Comparison of ENCODE assay signal across 24 cellular contexts in the genomic region with DNA sequence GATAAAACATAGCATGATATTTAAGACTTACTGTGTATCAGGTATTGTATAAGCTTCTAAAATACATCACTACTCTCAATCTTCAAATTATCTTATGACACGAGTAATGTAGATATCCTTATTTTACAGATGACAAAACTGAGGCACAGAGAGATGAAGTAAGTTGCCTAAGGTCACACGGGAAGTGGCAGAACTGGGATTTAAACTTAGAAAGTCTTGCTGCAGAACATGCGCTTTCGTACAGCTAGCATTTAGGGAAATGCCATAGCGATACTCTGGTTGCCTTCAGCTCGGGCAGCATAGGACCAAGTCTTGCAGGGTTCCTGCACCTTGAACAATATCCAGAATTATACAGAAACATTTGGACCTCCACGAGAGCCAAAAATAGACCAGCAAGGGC.
"Had no signal": no experiment of that assay in that cellular context is flagged by ENCODE, and none has a peak within 500 bp of the region (broad histone marks: within the 10 kb centered on the region; RNA-seq: fewer than 3 reads in every experiment).

No MANE protein-coding gene starts in this region.

- H3K4me3 ChIP-seq: adrenal gland, ascending aorta, breast epithelium, cardiac muscle cell had no signal

- ATAC-seq: activated CD4-positive, alpha-beta T cell treated with anti-CD3 and anti-CD28 coated beads for 36 hours; activated CD8-positive, alpha-beta memory T cell treated with anti-CD3 and anti-CD28 coated beads, Interleukin-2, amount 10 ng/mL, durations not matched to agents 7 days and 5 days; activated CD8-positive, alpha-beta T cell treated with anti-CD3 and anti-CD28 coated beads, Interleukin-2, amount 10 ng/mL, durations not matched to agents 7 days and 5 days; activated naive CD8-positive, alpha-beta T cell treated with anti-CD3 and anti-CD28 coated beads, Interleukin-2, amount 50 U/mL, for 24 hours had no signal

- H3K27me3 ChIP-seq: adrenal gland, ascending aorta, breast epithelium, cardiac muscle cell had no signal

- H3K27ac ChIP-seq: adrenal gland, ascending aorta, breast epithelium, cardiac muscle cell, epithelial cell of prostate had no signal

- DNase-seq: activated CD4-positive, alpha-beta memory T cell treated with anti-CD3 and anti-CD28 coated beads for 36 hours; activated CD4-positive, alpha-beta T cell treated with anti-CD3 and anti-CD28 coated beads for 36 hours; activated CD4-positive, alpha-beta T cell treated with anti-CD3 and anti-CD28 coated beads, Interleukin-2, amount 10 ng/mL, durations not matched to agents 24 days and 14 days; activated CD4-positive, CD25-positive, alpha-beta regulatory T cell; activated CD4-positive, CD25-positive, alpha-beta regulatory T cell treated with anti-CD3 and anti-CD28 coated beads, Interleukin-2, amount 50 U/mL, for 72 hours; activated CD8-positive, alpha-beta memory T cell treated with anti-CD3 and anti-CD28 coated beads, Interleukin-2, amount 10 ng/mL, durations not matched to agents 7 days and 5 days; activated CD8-positive, alpha-beta memory T cell treated with anti-CD3 and anti-CD28 coated beads, Interleukin-2, amount 50 U/mL, for 4 hours; activated CD8-positive, alpha-beta T cell treated with anti-CD3 and anti-CD28 coated beads, Interleukin-2, amount 10 ng/mL, durations not matched to agents 7 days and 5 days; activated effector memory CD4-positive, alpha-beta T cell treated with anti-CD3 and anti-CD28 coated beads, Interleukin-2, amount 50 U/mL, for 16 hours; activated naive CD4-positive, alpha-beta T cell treated with anti-CD3 and anti-CD28 coated beads for 36 hours; activated naive CD8-positive, alpha-beta T cell treated with anti-CD3 and anti-CD28 coated beads for 36 hours; activated naive CD8-positive, alpha-beta T cell treated with anti-CD3 and anti-CD28 coated beads, Interleukin-2, amount 50 U/mL, for 24 hours; activated T-cell treated with anti-CD3 and anti-CD28 coated beads, Interleukin-2, amount 50 U/mL, for 1 hour; activated T-cell treated with anti-CD3 and anti-CD28 coated beads, Interleukin-2, amount 50 U/mL, for 48 hours; adrenal gland; cortex of kidney; dermis blood vessel endothelial cell; effector CD8-positive, alpha-beta T cell; foreskin fibroblast; T-helper 2 cell had no signal
